ENCODE assay signal across 10 cellular contexts in the genomic region with DNA sequence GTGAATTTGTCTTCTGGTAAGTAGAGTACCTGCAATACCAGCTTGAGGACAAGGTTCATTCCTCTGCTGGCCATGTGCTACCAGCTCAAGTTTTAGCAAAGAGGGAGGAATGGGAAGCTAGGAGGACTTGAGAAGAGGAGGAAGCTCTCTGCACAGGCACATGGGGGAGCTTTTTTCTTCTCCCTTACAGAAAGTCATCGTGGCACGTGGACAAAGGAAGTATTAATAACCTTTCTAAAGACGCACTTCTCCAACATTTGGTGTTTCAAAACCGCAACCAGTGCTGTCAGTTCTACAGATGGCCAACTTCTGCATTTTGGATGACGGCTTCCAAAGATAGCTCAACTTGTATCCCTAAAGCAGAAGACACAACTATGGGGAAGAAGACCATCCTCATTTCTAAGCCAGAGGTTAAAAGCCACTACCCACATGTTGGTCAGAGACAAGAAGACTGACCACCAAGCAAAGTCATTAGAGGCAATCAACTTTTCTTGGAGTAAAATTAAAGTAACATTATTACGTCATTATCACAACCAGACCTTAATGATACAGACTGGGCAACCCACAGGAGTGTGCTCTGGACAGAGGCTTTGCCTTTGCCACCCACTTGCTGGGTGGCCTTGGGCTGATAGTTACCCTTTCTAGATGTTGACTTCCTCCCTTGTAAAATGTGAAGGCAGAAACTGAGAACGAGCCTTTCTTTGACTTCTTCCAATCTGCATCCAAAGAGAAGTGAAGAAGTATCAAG. TPM values are rescaled to one million over a fixed set of nuclear protein-coding genes. Genes with fewer than 3 reads are reported as not detected.
DNase-seq lines count a peak whose midpoint lies in the region; ATAC-seq and TF ChIP-seq lines count a peak whose summit lies in the region.
"Had no signal": no experiment of that assay in that cellular context is flagged by ENCODE, and none has a peak within 500 bp of the region (broad histone marks: within the 10 kb centered on the region; RNA-seq: fewer than 3 reads in every experiment).

No MANE protein-coding gene starts in this region.

- peak overlapping the region; percentile 42 for H3K4me2 ChIP-seq in Karpas-422 (ENCODE audit: low read depth, low read length, poor library complexity, severe bottlenecking)

- CTCF ChIA-PET in naive thymus-derived CD4-positive, alpha-beta T cell (lab: Charles Lee) = no interaction called here
- CTCF ChIA-PET in GM10248 (lab: Yijun Ruan, JAX) = interaction anchor here (0.7 to 1.6 kb wide), 4 partner anchors 34 to 72 kb away, joined by 3 to 4 read pairs (median 3); no protein-coding TSS in a partner anchor

- peak overlapping the region; percentile 42 for H3K27ac ChIP-seq in Karpas-422 (ENCODE audit: low read length)
- H3K27ac ChIP-seq in adrenal gland = peak overlapping the region in 3 of 5 donors; percentile 5 to 72 (median 40)
- no peak overlapping the region for H3K27ac ChIP-seq in naive thymus-derived CD4-positive, alpha-beta T cell (ENCODE audit: low read depth, low read length)

- no peak for TF ChIP-seq POLR2A in adrenal gland (IDR thresholded peaks at IDR 0.05)

- no peaks in the 10 kb centered on the region for H3K79me2 ChIP-seq in Karpas-422 (ENCODE audit: low read length)

- H3K9ac ChIP-seq in Karpas-422 (ENCODE audit: low read length) = peak overlapping the region; percentile 16; the same call in 1 of the 2 replicates

- peaks cover 0 to 8% (median 0%) of the 10 kb centered on the region in 7 donors for H3K4me1 Mint-ChIP-seq in naive thymus-derived CD4-positive, alpha-beta T cell

- no peaks in the 10 kb centered on the region for H3K36me3 Mint-ChIP-seq in naive thymus-derived CD4-positive, alpha-beta T cell

- H3K9me3 Mint-ChIP-seq in naive thymus-derived CD4-positive, alpha-beta T cell = no peaks in the 10 kb centered on the region

- no peaks in the 10 kb centered on the region for H3K9me2 ChIP-seq in Karpas-422 (replicated peaks; ENCODE audit: insufficient read depth, low read length)

- H3K9me3 ChIP-seq in Karpas-422 (ENCODE audit: low read length) (no peaks in the 10 kb centered on the region), adrenal gland (replicated peaks in 1 of 3) (no peaks in the 10 kb centered on the region)
- no peaks in the 10 kb centered on the region for H3K9me3 ChIP-seq in naive thymus-derived CD4-positive, alpha-beta T cell (ENCODE audit: control insufficient read depth in 2 of 3, low read length in 3 of 3)

- H3K27me3 ChIP-seq in Karpas-422 (ENCODE audit: low read length) (no peaks in the 10 kb centered on the region), adrenal gland (no peaks in the 10 kb centered on the region)
- no peaks in the 10 kb centered on the region for H3K27me3 ChIP-seq in naive thymus-derived CD4-positive, alpha-beta T cell (ENCODE audit: control insufficient read depth in 2 of 2, insufficient read depth in 2 of 2, low read length in 2 of 2)

- DNase-seq in GM12865 (ENCODE audit: low read depth) (peak; percentile 75), Karpas-422 (peak; percentile 93), adrenal gland (peak in 5 of 7 donors; percentile 18 to 62 (median 49)), NCI-H69 (lab: John Stamatoyannopoulos, UW) (no peak), GM10248 (ENCODE audit: extremely low spot score) (no peak)
- no peak for DNase-seq in naive thymus-derived CD4-positive, alpha-beta T cell
- DNase-seq in stimulated activated CD8-positive, alpha-beta memory T cell treated with anti-CD3 and anti-CD28 coated beads, Interleukin-4, amount 100 ng/mL, for 48 hours = no peak
- DNase-seq: SW 1271 had no signal

- intact Hi-C loops in adrenal gland (cut with DNase I) = no loop called here
- intact Hi-C loops in naive thymus-derived CD4-positive, alpha-beta T cell (cut with micrococcal nuclease) = no loop called here

- H3K36me3 ChIP-seq in Karpas-422 (ENCODE audit: insufficient read depth, low read length) = no peaks in the 10 kb centered on the region
- no peaks in the 10 kb centered on the region for H3K36me3 ChIP-seq in adrenal gland (replicated peaks in 1 of 2)
- H3K36me3 ChIP-seq in naive thymus-derived CD4-positive, alpha-beta T cell (ENCODE audit: control insufficient read depth in 2 of 3, insufficient read depth in 3 of 3, low read length in 3 of 3) = no peaks in the 10 kb centered on the region

- no peak overlapping the region for H3K4me3 Mint-ChIP-seq in naive thymus-derived CD4-positive, alpha-beta T cell

- POLR2A ChIA-PET in naive thymus-derived CD4-positive, alpha-beta T cell (lab: Charles Lee) = no interaction called here
- POLR2A ChIA-PET in GM10248 (lab: Yijun Ruan, JAX) = no interaction called here

- H3K4me3 ChIP-seq in GM12865 (ENCODE audit: low read depth, low read length) = no peak overlapping the region
- H3K4me3 ChIP-seq in Karpas-422 (ENCODE audit: low read length) = peak overlapping the region; percentile 17; the same call in 1 of the 2 replicates
- H3K4me3 ChIP-seq in adrenal gland = no peak overlapping the region
- H3K4me3 ChIP-seq in naive thymus-derived CD4-positive, alpha-beta T cell (ENCODE audit: low read length) = no peak overlapping the region

- whole genome bisulfite sequencing in adrenal gland, 4 donors = 66 to 84% (median 75%) methylated on average over 7 of the region's 7 CpGs

- H2AFZ ChIP-seq in Karpas-422 (ENCODE audit: low read length) = peak overlapping the region; percentile 32

- TF ChIP-seq CTCF in GM12865 (IDR thresholded peaks at IDR 0.05; ENCODE audit: insufficient read depth, low read depth, low read length, missing control alignments) = no peak
- TF ChIP-seq CTCF in adrenal gland (IDR thresholded peaks at IDR 0.05) = no peak
- TF ChIP-seq CTCF in GM10248 (IDR thresholded peaks at IDR 0.05; ENCODE audit: control extremely low read depth, extremely low read depth, low read depth, missing control alignments) = no peak

- H3K4me1 ChIP-seq in Karpas-422 (ENCODE audit: low read length) = peaks cover 17% of the 10 kb centered on the region
- H3K4me1 ChIP-seq in adrenal gland (replicated peaks in 1 of 2) = peaks cover 8 to 12% of the 10 kb centered on the region in 2 donors
- no peaks in the 10 kb centered on the region for H3K4me1 ChIP-seq in naive thymus-derived CD4-positive, alpha-beta T cell (ENCODE audit: control insufficient read depth in 2 of 2, insufficient read depth in 2 of 2, low read length in 2 of 2)

- H4K20me1 ChIP-seq in Karpas-422 (ENCODE audit: insufficient read depth, low read depth, low read length) = no peaks in the 10 kb centered on the region

- peaks cover 0 to 21% (median 0%) of the 10 kb centered on the region in 5 donors for H3K27me3 Mint-ChIP-seq in naive thymus-derived CD4-positive, alpha-beta T cell

- peak overlapping the region in 1 of 9 donors; percentile 4 for H3K27ac Mint-ChIP-seq in naive thymus-derived CD4-positive, alpha-beta T cell

- peak; percentile 88 for ATAC-seq in naive thymus-derived CD4-positive, alpha-beta T cell
- no peak for ATAC-seq in SK-N-SH treated with all-trans-retinoic acid at 6 μM for 48 hours
- ATAC-seq: HCT116 had no signal

TF ChIP-seq in SK-N-SH treated with all-trans-retinoic acid at 6 μM for 48 hours, 23 proteins besides CTCF, POLR2A, EP300 and RAD21 (continues in another document):
- TF ChIP-seq TCF4 (CRISPR knock-in tag; IDR thresholded peaks at IDR 0.05; ENCODE audit: borderline replicate concordance) = no peak
- no peak for TF ChIP-seq OSR1 (CRISPR knock-in tag; IDR thresholded peaks at IDR 0.05)
- no peak for TF ChIP-seq ZFP3 (CRISPR knock-in tag; IDR thresholded peaks at IDR 0.05)
- TF ChIP-seq, protein P1, sequence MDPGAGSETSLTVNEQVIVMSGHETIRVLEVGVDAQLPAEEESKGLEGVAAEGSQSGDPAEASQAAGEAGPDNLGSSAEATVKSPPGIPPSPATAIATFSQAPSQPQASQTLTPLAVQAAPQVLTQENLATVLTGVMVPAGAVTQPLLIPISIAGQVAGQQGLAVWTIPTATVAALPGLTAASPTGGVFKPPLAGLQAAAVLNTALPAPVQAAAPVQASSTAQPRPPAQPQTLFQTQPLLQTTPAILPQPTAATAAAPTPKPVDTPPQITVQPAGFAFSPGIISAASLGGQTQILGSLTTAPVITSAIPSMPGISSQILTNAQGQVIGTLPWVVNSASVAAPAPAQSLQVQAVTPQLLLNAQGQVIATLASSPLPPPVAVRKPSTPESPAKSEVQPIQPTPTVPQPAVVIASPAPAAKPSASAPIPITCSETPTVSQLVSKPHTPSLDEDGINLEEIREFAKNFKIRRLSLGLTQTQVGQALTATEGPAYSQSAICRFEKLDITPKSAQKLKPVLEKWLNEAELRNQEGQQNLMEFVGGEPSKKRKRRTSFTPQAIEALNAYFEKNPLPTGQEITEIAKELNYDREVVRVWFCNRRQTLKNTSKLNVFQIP (CRISPR knock-in tag; IDR thresholded peaks at IDR 0.05; ENCODE audit: borderline replicate concordance, low read depth) = no peak
- no peak for TF ChIP-seq SNAI2 (CRISPR knock-in tag; IDR thresholded peaks at IDR 0.05)
- TF ChIP-seq, protein P2, sequence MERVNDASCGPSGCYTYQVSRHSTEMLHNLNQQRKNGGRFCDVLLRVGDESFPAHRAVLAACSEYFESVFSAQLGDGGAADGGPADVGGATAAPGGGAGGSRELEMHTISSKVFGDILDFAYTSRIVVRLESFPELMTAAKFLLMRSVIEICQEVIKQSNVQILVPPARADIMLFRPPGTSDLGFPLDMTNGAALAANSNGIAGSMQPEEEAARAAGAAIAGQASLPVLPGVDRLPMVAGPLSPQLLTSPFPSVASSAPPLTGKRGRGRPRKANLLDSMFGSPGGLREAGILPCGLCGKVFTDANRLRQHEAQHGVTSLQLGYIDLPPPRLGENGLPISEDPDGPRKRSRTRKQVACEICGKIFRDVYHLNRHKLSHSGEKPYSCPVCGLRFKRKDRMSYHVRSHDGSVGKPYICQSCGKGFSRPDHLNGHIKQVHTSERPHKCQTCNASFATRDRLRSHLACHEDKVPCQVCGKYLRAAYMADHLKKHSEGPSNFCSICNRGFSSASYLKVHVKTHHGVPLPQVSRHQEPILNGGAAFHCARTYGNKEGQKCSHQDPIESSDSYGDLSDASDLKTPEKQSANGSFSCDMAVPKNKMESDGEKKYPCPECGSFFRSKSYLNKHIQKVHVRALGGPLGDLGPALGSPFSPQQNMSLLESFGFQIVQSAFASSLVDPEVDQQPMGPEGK (CRISPR knock-in tag; IDR thresholded peaks at IDR 0.05; ENCODE audit: borderline replicate concordance) = no peak
- TF ChIP-seq ISL1 (CRISPR knock-in tag; IDR thresholded peaks at IDR 0.05) = no peak

RNA-seq across cellular contexts. Expression of a gene that starts 12.3 kb away (rescaled TPM):
- total RNA-seq in Karpas-422 (2014; rRNA removed; shearing (Covaris generic); ENCODE audit: low replicate concordance) = 104 and 349 TPM in 2 replicates
- 100 to 1,000 TPM; 156 to 509 (median 319) TPM for total RNA-seq in adrenal gland
- polyA plus RNA-seq in adrenal gland = 100 to 1,000 TPM in 1 of 3 donors, 10 to 100 TPM in 2; 33.7 to 532 (median 65.3) TPM
- total RNA-seq in naive thymus-derived CD4-positive, alpha-beta T cell = 100 to 1,000 TPM; 155 to 233 (median 171) TPM
- 100 to 1,000 TPM; 204 to 245 TPM for polyA plus RNA-seq in naive thymus-derived CD4-positive, alpha-beta T cell

Comparison
In these comparisons a context has a peak if more than half of its experiments do, and no peak if none do; other contexts are left out.
1. DNase-seq: peak in GM12865 (single experiment), Karpas-422 (single experiment) and adrenal gland (5 of 7); none in naive thymus-derived CD4-positive, alpha-beta T cell (0 of 9), stimulated activated CD8-positive, alpha-beta memory T cell treated with anti-CD3 and anti-CD28 coated beads, Interleukin-4, amount 100 ng/mL, for 48 hours (single experiment), NCI-H69 (single experiment) and GM10248 (single experiment).